34 cellular contexts compared by ENCODE assay signal in genomic region chr3:129104498-129105079, GRCh38. TPM values are rescaled to one million over a fixed set of nuclear protein-coding genes. Genes with fewer than 3 reads are reported as not detected.
A peak's percentile ranks its signal among the peaks of the same experiment; 100 is the strongest.
DNase-seq lines count a peak whose midpoint lies in the region; ATAC-seq, FAIRE-seq and TF ChIP-seq lines count a peak whose summit lies in the region.
"Had no signal": no experiment of that assay in that cellular context is flagged by ENCODE, and none has a peak within 500 bp of the region (broad histone marks: within the 10 kb centered on the region; RNA-seq: fewer than 3 reads in every experiment).

No MANE protein-coding gene starts in this region.

- H3K4me2 ChIP-seq in K562 (ENCODE audit: insufficient read depth, low read length) (no peak overlapping the region; the same call in 1 of the 2 replicates), PC-9 (no peak overlapping the region)
- H3K4me2 ChIP-seq: smooth muscle cell had no signal

- no peak for DNase-seq in activated CD4-positive, alpha-beta T cell treated with anti-CD3 and anti-CD28 coated beads for 36 hours
- DNase-seq in activated CD4-positive, alpha-beta T cell treated with anti-CD3 and anti-CD28 coated beads, Interleukin-2, amount 50 U/mL, for 4 hours = no peak
- DNase-seq in CD4-positive, alpha-beta memory T cell = no peak
- DNase-seq in T-cell (no peak), K562 (ENCODE audit: extremely low read depth in 1 of 4, low spot score in 3 of 4) (peak in 1 of 4 experiments; percentile 44), NCI-H748 (lab: John Stamatoyannopoulos, UW; ENCODE audit: unreplicated experiment) (no peak), HAP-1 (ENCODE audit: low spot score in 2 of 2) (no peak), PC-9 (no peak)
- DNase-seq: activated CD4-positive, alpha-beta T cell treated with anti-CD3 and anti-CD28 coated beads for 1 hour; activated CD8-positive, alpha-beta memory T cell treated with anti-CD3 and anti-CD28 coated beads, Interleukin-2, amount 50 U/mL, for 4 hours; activated gamma-delta T cell treated with Interleukin-2 at 50 U/mL for 16 hours; AML-193; cortex of kidney; DMS79; esophagus squamous epithelium; GF-D8; GOT3; hypothalamus; left ventricle myocardium superior; midbrain; NCI-H1048; NCI-H187 treated with DMSO at 0.1 percent for 48 hours; NCI-H69; pancreas; stimulated activated CD4-positive, alpha-beta T cell treated with anti-CD3 and anti-CD28 coated beads, Interleukin-2, amount 100 ng/mL, for 24 hours; uterus had no signal

- H3K79me2 ChIP-seq in K562 (ENCODE audit: control insufficient read depth, insufficient read depth, low read length) = no peaks in the 10 kb centered on the region
- no peaks in the 10 kb centered on the region for H3K79me2 ChIP-seq in PC-9 (ENCODE audit: low read depth)

- no peak overlapping the region for H2AFZ ChIP-seq in K562 (ENCODE audit: low read depth, low read length)
- no peak overlapping the region for H2AFZ ChIP-seq in PC-9

- WGBS in K562 (ENCODE audit: insufficient coverage, low coverage, missing lambda C conversion rate) = 25% methylated on average over 6 of the region's 6 CpGs

- no peaks in the 10 kb centered on the region for H3K9me1 ChIP-seq in K562 (ENCODE audit: control insufficient read depth, insufficient read depth, low read length)

- no peak for TF ChIP-seq EP300 in K562 (IDR thresholded peaks at IDR 0.05; ENCODE audit: low read length)

- H3K9me2 ChIP-seq in PC-9 (ENCODE audit: insufficient read depth) = no peaks in the 10 kb centered on the region

- TF ChIP-seq CTCF in K562 (IDR thresholded peaks at IDR 0.05 in 2 of 3, conservative IDR thresholded peaks at IDR 0.05 in 1 of 3; ENCODE audit: insufficient read depth in 2 of 3, low read depth in 1 of 3, low read length in 3 of 3) = no peak
- TF ChIP-seq CTCF in PC-9 (conservative IDR thresholded peaks at IDR 0.05) = no peak

- no peaks in the 10 kb centered on the region for H3F3A ChIP-seq in PC-9 (ENCODE audit: insufficient read depth, low read depth)

- BruUV-seq in K562 (replicated peaks; lab: Mats Ljungman, UMichigan) (no TSS peak), PC-9 (replicated peaks; lab: Mats Ljungman, UMichigan) (no TSS peak)

- no peaks in the 10 kb centered on the region for H3K27me3 ChIP-seq in CD4-positive, alpha-beta memory T cell (ENCODE audit: insufficient read depth, low read length)
- H3K27me3 ChIP-seq in K562 (ENCODE audit: control insufficient read depth in 2 of 2, insufficient read depth in 2 of 2, low read length in 2 of 2) (no peaks in the 10 kb centered on the region), HAP-1 (ENCODE audit: low read depth) (no peaks in the 10 kb centered on the region), PC-9 (ENCODE audit: insufficient read depth, low read depth) (no peaks in the 10 kb centered on the region)
- H3K27me3 ChIP-seq: ascending aorta, esophagus squamous epithelium, pancreas, uterus had no signal

- peaks cover 87% of the 10 kb centered on the region for H3K4me1 Mint-ChIP-seq in activated CD4-positive, alpha-beta T cell treated with anti-CD3 and anti-CD28 coated beads for 36 hours
- peaks cover 44 to 88% (median 65%) of the 10 kb centered on the region in 4 donors for H3K4me1 Mint-ChIP-seq in CD4-positive, alpha-beta memory T cell
- H3K4me1 Mint-ChIP-seq in T-cell = peaks cover 81 to 91% (median 83%) of the 10 kb centered on the region in 3 donors

- in situ Hi-C loops in K562 (cut with MboI) = no loop called here
- in situ Hi-C loops in HAP-1 (cut with MboI; ENCODE audit: low sequenced_read_pairs) = no loop called here

- no peaks in the 10 kb centered on the region for H3K27me3 Mint-ChIP-seq in activated CD4-positive, alpha-beta T cell treated with anti-CD3 and anti-CD28 coated beads for 36 hours
- no peaks in the 10 kb centered on the region for H3K27me3 Mint-ChIP-seq in CD4-positive, alpha-beta memory T cell
- H3K27me3 Mint-ChIP-seq in T-cell = no peaks in the 10 kb centered on the region

- H3K4me3 Mint-ChIP-seq in activated CD4-positive, alpha-beta T cell treated with anti-CD3 and anti-CD28 coated beads for 36 hours = no peak overlapping the region
- peak overlapping the region in 1 of 8 donors; percentile 41 for H3K4me3 Mint-ChIP-seq in CD4-positive, alpha-beta memory T cell
- peak overlapping the region in 1 of 3 donors; percentile 50 for H3K4me3 Mint-ChIP-seq in T-cell

- H3K9me3 Mint-ChIP-seq in activated CD4-positive, alpha-beta T cell treated with anti-CD3 and anti-CD28 coated beads for 36 hours (ENCODE audit: low read depth) = no peaks in the 10 kb centered on the region
- no peaks in the 10 kb centered on the region for H3K9me3 Mint-ChIP-seq in CD4-positive, alpha-beta memory T cell
- no peaks in the 10 kb centered on the region for H3K9me3 Mint-ChIP-seq in T-cell

- H3K36me3 ChIP-seq in CD4-positive, alpha-beta memory T cell (ENCODE audit: insufficient read depth, low read length) = peaks cover 26% of the 10 kb centered on the region
- H3K36me3 ChIP-seq in K562 (ENCODE audit: control insufficient read depth, insufficient read depth, low read length) (no peaks in the 10 kb centered on the region), HAP-1 (replicated peaks) (no peaks in the 10 kb centered on the region), PC-9 (ENCODE audit: low read depth) (0 out of 2 replicates have a peak, but pooled peaks cover 3% of the 10 kb centered on the region)
- H3K36me3 ChIP-seq: pancreas, uterus had no signal

- peaks cover 61% of the 10 kb centered on the region for H3K4me1 ChIP-seq in CD4-positive, alpha-beta memory T cell (ENCODE audit: insufficient read depth, low read length)
- H3K4me1 ChIP-seq in K562 (replicated peaks in 1 of 2; ENCODE audit: control insufficient read depth in 2 of 2, insufficient read depth in 2 of 2, low read length in 2 of 2) (peaks cover 12 to 19% of the 10 kb centered on the region in 2 experiments; a peak in 4 of 5 replicates), HAP-1 (no peaks in the 10 kb centered on the region), PC-9 (replicated peaks; ENCODE audit: insufficient read depth) (no peaks in the 10 kb centered on the region)
- H3K4me1 ChIP-seq: pancreas had no signal

- no peak overlapping the region for H3K4me3 ChIP-seq in CD4-positive, alpha-beta memory T cell (ENCODE audit: low read length in 2 of 2)
- H3K4me3 ChIP-seq in K562 (no peak overlapping the region), HAP-1 (no peak overlapping the region), PC-9 (no peak overlapping the region)
- H3K4me3 ChIP-seq: ascending aorta, esophagus squamous epithelium, pancreas, smooth muscle cell, uterus had no signal

- H3K9me3 ChIP-seq in CD4-positive, alpha-beta memory T cell (ENCODE audit: control insufficient read depth in 1 of 2, low read length in 2 of 2) = no peaks in the 10 kb centered on the region
- H3K9me3 ChIP-seq in K562 (replicated peaks; ENCODE audit: control insufficient read depth, insufficient read depth, low read depth, low read length) = no peaks in the 10 kb centered on the region
- H3K9me3 ChIP-seq in HAP-1 = no peaks in the 10 kb centered on the region
- H3K9me3 ChIP-seq in PC-9 (ENCODE audit: insufficient read depth, low read depth) = no peaks in the 10 kb centered on the region
- H3K9me3 ChIP-seq: ascending aorta, esophagus squamous epithelium, pancreas, uterus had no signal

- H4K20me1 ChIP-seq in K562 (replicated peaks; ENCODE audit: control insufficient read depth, insufficient read depth, low read length) (0 out of 2 replicates have a peak, but pooled peaks cover 3% of the 10 kb centered on the region), PC-9 (ENCODE audit: insufficient read depth) (peaks cover 40% of the 10 kb centered on the region)

- peak overlapping the region in 1 of 2 experiments; percentile 17; a peak in 1 of 4 replicates for H3K9ac ChIP-seq in K562 (ENCODE audit: insufficient read depth in 1 of 2, low read depth in 2 of 2, low read length in 2 of 2)

- POLR2A ChIA-PET in activated CD4-positive, alpha-beta T cell treated with anti-CD3 and anti-CD28 coated beads for 36 hours (lab: Charles Lee) = no interaction called here
- POLR2A ChIA-PET in CD4-positive, alpha-beta memory T cell (lab: Charles Lee; ENCODE audit: partially characterized antibody) = interaction anchor here (7.5 kb wide), 1 partner anchor 14 kb away, joined by 64 read pairs; the partner anchor contains the start of gene RAB43
- POLR2A ChIA-PET in T-cell (lab: Charles Lee) (interaction anchor here in 1 of 2 donors (0.6 to 1.4 kb wide), 2 partner anchors 13 to 14 kb away, joined by 3 to 13 read pairs; no protein-coding TSS in a partner anchor), K562 (lab: Yijun Ruan, JAX) (interaction anchor here (1.0 kb wide), 1 partner anchor 16 kb away, joined by 4 read pairs; no protein-coding TSS in a partner anchor), PC-9 (lab: Charles Lee; ENCODE audit: unreplicated experiment) (interaction anchor here (0.6 to 0.9 kb wide), 2 partner anchors 17 to 307 kb away, joined by 6 to 23 read pairs; partner anchors contain the start of gene RAB43)

- H3K27ac ChIP-seq in CD4-positive, alpha-beta memory T cell (ENCODE audit: low read depth, low read length) = no peak overlapping the region
- no peak overlapping the region for H3K27ac ChIP-seq in K562 (ENCODE audit: extremely low read depth, low read depth, low read length)
- no peak overlapping the region for H3K27ac ChIP-seq in PC-9
- H3K27ac ChIP-seq: ascending aorta, esophagus squamous epithelium, HL-60, pancreas, uterus had no signal

- no peak for TF ChIP-seq RAD21 in K562 (CRISPR knock-in tag; conservative IDR thresholded peaks at IDR 0.05 in 1 of 2, IDR thresholded peaks at IDR 0.05 in 1 of 2)

- CTCF ChIA-PET in activated CD4-positive, alpha-beta T cell treated with anti-CD3 and anti-CD28 coated beads for 36 hours (lab: Charles Lee) = interaction anchor here (0.8 to 1.5 kb wide), 2 partner anchors 9 to 10 kb away, joined by 3 to 5 read pairs; no protein-coding TSS in a partner anchor
- CTCF ChIA-PET in CD4-positive, alpha-beta memory T cell (lab: Charles Lee; ENCODE audit: partially characterized antibody) = no interaction called here
- CTCF ChIA-PET in T-cell (lab: Charles Lee) (no interaction called here), K562 (lab: Yijun Ruan, JAX; ENCODE audit: low intra/inter-chr PET ratio) (no interaction called here), PC-9 (lab: Charles Lee) (no interaction called here)

- peak; percentile 40 for FAIRE-seq in K562 (lab: Jason Lieb, UNC)
- FAIRE-seq: A204.1, frontal cortex, GM18507, HepG2, pancreas had no signal

- intact Hi-C loops in activated CD4-positive, alpha-beta T cell treated with anti-CD3 and anti-CD28 coated beads for 36 hours (cut with DNase I, micrococcal nuclease) = loop anchor here in 1 of 2 experiments (5.0 kb wide), 1 partner anchor 222 kb away; no protein-coding TSS in a partner anchor
- intact Hi-C loops in CD4-positive, alpha-beta memory T cell (cut with micrococcal nuclease) = no loop called here
- intact Hi-C loops in K562 (cut with micrococcal nuclease) (no loop called here), PC-9 (cut with micrococcal nuclease; ENCODE audit: unreplicated experiment) (no loop called here)

- peak overlapping the region; percentile 29 for H3K27ac Mint-ChIP-seq in activated CD4-positive, alpha-beta T cell treated with anti-CD3 and anti-CD28 coated beads for 36 hours
- peak overlapping the region in 6 of 7 donors; percentile 34 to 80 (median 57) for H3K27ac Mint-ChIP-seq in CD4-positive, alpha-beta memory T cell
- peak overlapping the region; percentile 4 to 86 for H3K27ac Mint-ChIP-seq in T-cell

- peaks cover 23% of the 10 kb centered on the region for H3K36me3 Mint-ChIP-seq in activated CD4-positive, alpha-beta T cell treated with anti-CD3 and anti-CD28 coated beads for 36 hours (ENCODE audit: low read depth)
- peaks cover 16 to 52% of the 10 kb centered on the region in 2 donors for H3K36me3 Mint-ChIP-seq in CD4-positive, alpha-beta memory T cell
- peaks cover 21% of the 10 kb centered on the region for H3K36me3 Mint-ChIP-seq in T-cell

- no peak for ATAC-seq in activated CD4-positive, alpha-beta T cell treated with anti-CD3 and anti-CD28 coated beads for 36 hours
- ATAC-seq in T-cell (replicated peaks in 1 of 4) (no peak), K562 (peak; percentile 55)
- ATAC-seq: HepG2, left ventricle myocardium superior, pancreas had no signal

- no peak for TF ChIP-seq POLR2A in K562 (conservative IDR thresholded peaks at IDR 0.05)

RNA-seq across cellular contexts. Expression of gene RAB43, which starts 17.0 kb away (rescaled TPM):
- total RNA-seq in activated CD4-positive, alpha-beta T cell treated with anti-CD3 and anti-CD28 coated beads for 36 hours = 10 to 100 TPM; 32.1 to 51.8 TPM
- 10 to 100 TPM; 64.5 to 68.4 TPM for total RNA-seq in CD4-positive, alpha-beta memory T cell
- 10 to 100 TPM; 11.3 to 16.2 TPM for polyA plus RNA-seq in CD4-positive, alpha-beta memory T cell
- total RNA-seq in T-cell (10 to 100 TPM; 53.8 to 96.9 (median 77.6) TPM), K562 (2014; rRNA removed) (3.2 and 4.1 TPM in 2 replicates), K562 (2014; rRNA removed; fragmentation: Illumina TruSeq; extraction: Trizol) (not detected in 2 replicates), K562 (2015; rRNA removed; fragmentation: Illumina TruSeq; extraction: Trizol) (0.57 and 1.1 TPM in 2 replicates), K562 (2021) (5.4 and 6.8 TPM in 2 replicates), PC-9 (2021) (39.5 and 48.9 TPM in 2 replicates)
- 1.8 and 11.3 TPM in 2 replicates for total RNA-seq in K562 (2011; cell fraction: chromatin; rRNA removed; ENCODE audit: low replicate concordance)
- total RNA-seq in K562 (2011; cell fraction: nucleolus; rRNA removed) = 6.7 and 7.5 TPM in 2 replicates
- total RNA-seq in K562 (2011; cell fraction: nucleoplasm; rRNA removed) = 4.0 and 6.0 TPM in 2 replicates
- polyA plus RNA-seq in K562 (2011; rRNA removed) (1.7 and 2.5 TPM in 2 replicates), K562 (2014; fragmentation: Illumina TruSeq; extraction: Trizol) (1.4 TPM in 1 of 2 replicates, not detected in the other), K562 (2014; fragmentation: Nextera tagmentation; extraction: Ambion mirVana) (under 1 TPM; 0.04 to 0.07 TPM), K562 (2014; rRNA removed) (2.9 and 3.8 TPM in 2 replicates)
- polyA plus RNA-seq in K562 (2011; cell fraction: cytosol; rRNA removed) = 2.9 and 5.1 TPM in 2 replicates
- 9.6 and 11.4 TPM in 2 replicates for polyA plus RNA-seq in K562 (2011; cell fraction: nucleus; rRNA removed)
- polyA plus RNA-seq in K562 (2012) = 2.9 and 15.6 TPM in 2 replicates
- 0.24 and 0.88 TPM in 2 replicates for polyA minus RNA-seq in K562 (2011; rRNA and poly(A)+ RNA removed)
- polyA minus RNA-seq in K562 (2011; cell fraction: cytosol; rRNA and poly(A)+ RNA removed) = 1.5 and 2.3 TPM in 2 replicates
- polyA minus RNA-seq in K562 (2011; cell fraction: nucleus; rRNA and poly(A)+ RNA removed) = 2.8 and 3.2 TPM in 2 replicates

RNA-seq across cellular contexts. Expression of gene GP9, which starts 44.0 kb away (rescaled TPM):
- not detected for total RNA-seq in activated CD4-positive, alpha-beta T cell treated with anti-CD3 and anti-CD28 coated beads for 36 hours
- not detected for total RNA-seq in CD4-positive, alpha-beta memory T cell
- not detected for polyA plus RNA-seq in CD4-positive, alpha-beta memory T cell
- not detected for total RNA-seq in T-cell
- not detected in 2 replicates for total RNA-seq in K562 (2011; cell fraction: chromatin; rRNA removed; ENCODE audit: low replicate concordance)
- total RNA-seq in K562 (2011; cell fraction: nucleolus; rRNA removed) = not detected in 2 replicates
- total RNA-seq in K562 (2011; cell fraction: nucleoplasm; rRNA removed) = not detected in 2 replicates
- not detected in 2 replicates for total RNA-seq in K562 (2014; rRNA removed)
- total RNA-seq in K562 (2014; rRNA removed; fragmentation: Illumina TruSeq; extraction: Trizol) = not detected in 2 replicates
- total RNA-seq in K562 (2015; rRNA removed; fragmentation: Illumina TruSeq; extraction: Trizol) = not detected in 2 replicates
- total RNA-seq in K562 (2021) = not detected in 2 replicates
- not detected in 2 replicates for polyA plus RNA-seq in K562 (2011; rRNA removed)
- 0.07 TPM in 1 of 2 replicates, not detected in the other for polyA plus RNA-seq in K562 (2011; cell fraction: cytosol; rRNA removed)
- polyA plus RNA-seq in K562 (2011; cell fraction: nucleus; rRNA removed) = not detected in 2 replicates
- polyA plus RNA-seq in K562 (2012) = not detected in 2 replicates
- not detected in 2 replicates for polyA plus RNA-seq in K562 (2014; fragmentation: Illumina TruSeq; extraction: Trizol)
- not detected for polyA plus RNA-seq in K562 (2014; fragmentation: Nextera tagmentation; extraction: Ambion mirVana)
- polyA plus RNA-seq in K562 (2014; rRNA removed) = not detected in 2 replicates
- polyA minus RNA-seq in K562 (2011; rRNA and poly(A)+ RNA removed) = not detected in 2 replicates
- not detected in 2 replicates for polyA minus RNA-seq in K562 (2011; cell fraction: cytosol; rRNA and poly(A)+ RNA removed)
- polyA minus RNA-seq in K562 (2011; cell fraction: nucleus; rRNA and poly(A)+ RNA removed) = not detected in 2 replicates
- not detected in 2 replicates for total RNA-seq in PC-9 (2021)
- total RNA-seq: ascending aorta, esophagus squamous epithelium, frontal cortex, HepG2, left ventricle myocardium superior, pancreas, smooth muscle cell had no signal
- polyA plus RNA-seq: HepG2, neural cell, smooth muscle cell had no signal

RNA-seq across cellular contexts. Expression of gene ISY1, which starts 56.3 kb away (rescaled TPM):
- total RNA-seq in activated CD4-positive, alpha-beta T cell treated with anti-CD3 and anti-CD28 coated beads for 36 hours = 10 to 100 TPM; 44.9 to 65.5 TPM
- total RNA-seq in CD4-positive, alpha-beta memory T cell = 10 to 100 TPM; 29.5 to 34.3 TPM
- 100 to 1,000 TPM in 1 of 2 donors, 10 to 100 TPM in 1; 98.7 to 104 TPM for polyA plus RNA-seq in CD4-positive, alpha-beta memory T cell
- total RNA-seq in T-cell (10 to 100 TPM; 34.8 to 42.0 (median 35.9) TPM), K562 (2014; rRNA removed) (30.1 and 31.6 TPM in 2 replicates), K562 (2014; rRNA removed; fragmentation: Illumina TruSeq; extraction: Trizol) (37.7 and 45.3 TPM in 2 replicates), K562 (2015; rRNA removed; fragmentation: Illumina TruSeq; extraction: Trizol) (32.8 and 39.0 TPM in 2 replicates), K562 (2021) (26.1 and 29.6 TPM in 2 replicates), PC-9 (2021) (62.3 and 63.1 TPM in 2 replicates)
- total RNA-seq in K562 (2011; cell fraction: chromatin; rRNA removed; ENCODE audit: low replicate concordance) = 6.4 and 9.0 TPM in 2 replicates
- 3.6 and 4.8 TPM in 2 replicates for total RNA-seq in K562 (2011; cell fraction: nucleolus; rRNA removed)
- total RNA-seq in K562 (2011; cell fraction: nucleoplasm; rRNA removed) = 5.1 and 7.9 TPM in 2 replicates
- polyA plus RNA-seq in K562 (2011; rRNA removed) (27.8 and 32.9 TPM in 2 replicates), K562 (2014; fragmentation: Illumina TruSeq; extraction: Trizol) (22.4 and 27.0 TPM in 2 replicates), K562 (2014; fragmentation: Nextera tagmentation; extraction: Ambion mirVana) (10 to 100 TPM; 41.9 to 50.0 TPM), K562 (2014; rRNA removed) (23.4 and 23.5 TPM in 2 replicates)
- 42.7 and 44.7 TPM in 2 replicates for polyA plus RNA-seq in K562 (2011; cell fraction: cytosol; rRNA removed)
- 5.8 and 6.4 TPM in 2 replicates for polyA plus RNA-seq in K562 (2011; cell fraction: nucleus; rRNA removed)
- 27.8 and 32.1 TPM in 2 replicates for polyA plus RNA-seq in K562 (2012)
- polyA minus RNA-seq in K562 (2011; rRNA and poly(A)+ RNA removed) = 18.0 and 19.9 TPM in 2 replicates
- 12.8 and 16.4 TPM in 2 replicates for polyA minus RNA-seq in K562 (2011; cell fraction: cytosol; rRNA and poly(A)+ RNA removed)
- 5.4 and 6.1 TPM in 2 replicates for polyA minus RNA-seq in K562 (2011; cell fraction: nucleus; rRNA and poly(A)+ RNA removed)
